Comparison of ENCODE assay signal across 16 cellular contexts in the genomic region with DNA sequence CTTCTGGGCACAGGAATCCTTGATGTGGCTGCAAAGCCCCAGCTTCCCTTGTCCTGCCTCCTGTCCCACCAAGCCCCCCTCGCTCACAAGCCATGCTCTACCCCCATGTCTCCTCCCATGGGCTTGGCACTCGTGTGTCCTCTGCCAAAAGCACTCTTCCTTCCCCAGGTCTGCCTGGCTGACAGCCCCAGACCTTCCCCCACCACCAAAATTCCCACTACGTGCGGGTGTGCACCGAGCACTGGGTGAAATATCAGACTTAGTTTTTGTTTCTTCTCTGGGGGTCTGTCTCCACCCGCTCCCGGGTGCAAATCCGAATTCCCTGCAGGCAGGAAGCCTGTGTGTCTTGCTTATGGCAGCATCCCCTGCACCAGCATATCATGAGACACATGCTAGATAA. TPM values are rescaled to one million over a fixed set of nuclear protein-coding genes. Genes with fewer than 3 reads are reported as not detected.
DNase-seq lines count a peak whose midpoint lies in the region; TF ChIP-seq lines count a peak whose summit lies in the region.
"Had no signal": no experiment of that assay in that cellular context is flagged by ENCODE, and none has a peak within 500 bp of the region (broad histone marks: within the 10 kb centered on the region; RNA-seq: fewer than 3 reads in every experiment).

No MANE protein-coding gene starts in this region.

- H2BK12ac ChIP-seq in neuronal stem cell (ENCODE audit: low read length): no peak overlapping the region

- no peak overlapping the region for H3K9ac ChIP-seq in neuronal stem cell (ENCODE audit: low read depth, low read length, poor library complexity)
- H3K9ac ChIP-seq: GM23248 had no signal

- peaks cover 1% of the 10 kb centered on the region for H3K4me1 Mint-ChIP-seq in chondrocyte (ENCODE audit: low read depth)

- no peak overlapping the region for H3K14ac ChIP-seq in neuronal stem cell (ENCODE audit: low read length)

- no peak overlapping the region for H4K91ac ChIP-seq in neuronal stem cell (ENCODE audit: low read depth, low read length, poor library complexity)

- no peak overlapping the region for H3K27ac Mint-ChIP-seq in chondrocyte (ENCODE audit: unreplicated experiment)
- H3K27ac Mint-ChIP-seq: CD4-positive, alpha-beta T cell had no signal

- H3K23ac ChIP-seq in neuronal stem cell (ENCODE audit: low read depth, low read length, poor library complexity): no peak overlapping the region

- no peaks in the 10 kb centered on the region for H3K36me3 Mint-ChIP-seq in chondrocyte (ENCODE audit: low read depth)

- peaks cover 2% of the 10 kb centered on the region for H3K79me1 ChIP-seq in neuronal stem cell (ENCODE audit: low read depth, low read length)

- DNase-seq in chondrocyte (ENCODE audit: low spot score): peak; percentile 59
- peak in 2 of 10 donors; percentile 10 to 23 for DNase-seq in dorsolateral prefrontal cortex
- no peak for DNase-seq in neuronal stem cell (ENCODE audit: low spot score)
- no peak for DNase-seq in NCI-H1436 (lab: John Stamatoyannopoulos, UW)
- no peak for DNase-seq in lower leg skin (ENCODE audit: low spot score in 2 of 2)
- no peak for DNase-seq in superior temporal gyrus (ENCODE audit: extremely low spot score)
- DNase-seq: ACHN; AML-193; Caco-2; CD4-positive, alpha-beta T cell; GM23248; HCEC 1CT had no signal

- H2BK15ac ChIP-seq in neuronal stem cell (ENCODE audit: low read length): no peak overlapping the region

- H3K4ac ChIP-seq in neuronal stem cell (ENCODE audit: low read length): no peak overlapping the region

- intact Hi-C loops in dorsolateral prefrontal cortex (cut with DNase I) (loop anchor here (2.0 to 10.0 kb wide), 5 partner anchors 15 to 305 kb away; a partner anchor contains a TSS), lower leg skin (cut with DNase I; ENCODE audit: low total_unique reads) (no loop called here)

- H3K27ac ChIP-seq in dorsolateral prefrontal cortex: peak overlapping the region in 43 of 59 donors; percentile 3 to 80 (median 58)
- H3K27ac ChIP-seq in neuronal stem cell (replicated peaks; ENCODE audit: low read length): no peak overlapping the region
- H3K27ac ChIP-seq in temporal lobe (ENCODE audit: low read depth, low read length): peak overlapping the region; percentile 69
- H3K27ac ChIP-seq: C4-2B, GM23248 had no signal

- no peak overlapping the region for H2AFZ ChIP-seq in neuronal stem cell (ENCODE audit: low read length)
- H2AFZ ChIP-seq: GM23248 had no signal

- no peak overlapping the region for H4K8ac ChIP-seq in neuronal stem cell (ENCODE audit: low read depth, low read length)

- no peak overlapping the region for H2BK5ac ChIP-seq in neuronal stem cell (ENCODE audit: low read length)

- TF ChIP-seq POLR2A in lower leg skin (IDR thresholded peaks at IDR 0.05): no peak

- peaks cover 0 to 5% of the 10 kb centered on the region in 2 donors for H3K4me1 ChIP-seq in neuronal stem cell (ENCODE audit: control insufficient read depth in 2 of 2, insufficient read depth in 1 of 2, low read depth in 1 of 2, low read length in 2 of 2)
- H3K4me1 ChIP-seq: Caco-2 had no signal

- no peak overlapping the region for H3K4me3 Mint-ChIP-seq in chondrocyte (ENCODE audit: unreplicated experiment)
- H3K4me3 Mint-ChIP-seq: CD4-positive, alpha-beta T cell had no signal

- peaks cover 0 to 18% (median 0%) of the 10 kb centered on the region in 45 donors for H3K27me3 ChIP-seq in dorsolateral prefrontal cortex
- H3K27me3 ChIP-seq in neuronal stem cell (ENCODE audit: control insufficient read depth in 3 of 3, insufficient read depth in 3 of 3, low read depth in 1 of 3, low read length in 3 of 3): peaks cover 0 to 56% (median 10%) of the 10 kb centered on the region in 3 experiments

- no peak overlapping the region for H3K4me2 ChIP-seq in neuronal stem cell (ENCODE audit: insufficient read depth, low read length, poor library complexity, severe bottlenecking)

- peak overlapping the region; percentile 81 for H2BK120ac ChIP-seq in neuronal stem cell (ENCODE audit: low read depth, low read length)

- no CpG with 5 or more reads among the region's 8 CpGs for WGBS in neuronal stem cell (ENCODE audit: extremely low coverage in 2 of 2, insufficient read length in 2 of 2, insufficient replicate concordance in 1 of 2), 2 donors
- 58 to 75% methylated on average over 8 of the region's 8 CpGs for WGBS in lower leg skin, 2 donors

- H3K36me3 ChIP-seq in neuronal stem cell (replicated peaks in 1 of 2; ENCODE audit: control insufficient read depth in 2 of 2, insufficient read depth in 2 of 2, low read length in 2 of 2): no peaks in the 10 kb centered on the region

- H3K9me3 ChIP-seq in neuronal stem cell (replicated peaks in 1 of 2; ENCODE audit: control insufficient read depth in 2 of 2, insufficient read depth in 1 of 2, low read depth in 1 of 2, low read length in 2 of 2): no peaks in the 10 kb centered on the region
- H3K9me3 ChIP-seq: Caco-2 had no signal

- no peaks in the 10 kb centered on the region for H3K9me3 Mint-ChIP-seq in chondrocyte (ENCODE audit: low read depth)
- H3K9me3 Mint-ChIP-seq: CD4-positive, alpha-beta T cell had no signal

- peak overlapping the region; percentile 22 for H3K18ac ChIP-seq in neuronal stem cell (ENCODE audit: low read length)

- peaks cover 55% of the 10 kb centered on the region for H3K27me3 Mint-ChIP-seq in chondrocyte (ENCODE audit: low read depth)

- H2AK5ac ChIP-seq in neuronal stem cell (ENCODE audit: low read depth, low read length): peak overlapping the region; percentile 57

- H3K4me3 ChIP-seq in dorsolateral prefrontal cortex: no peak overlapping the region
- H3K4me3 ChIP-seq in neuronal stem cell (ENCODE audit: low read length in 2 of 2): no peak overlapping the region
- no peak overlapping the region for H3K4me3 ChIP-seq in lower leg skin (ENCODE audit: low read depth, poor library complexity, severe bottlenecking)
- H3K4me3 ChIP-seq: GM23248 had no signal

- TF ChIP-seq CTCF in chondrocyte (IDR thresholded peaks at IDR 0.05): no peak
- no peak for TF ChIP-seq CTCF in dorsolateral prefrontal cortex (IDR thresholded peaks at IDR 0.05 in 54 of 56, conservative IDR thresholded peaks at IDR 0.05 in 2 of 56; ENCODE audit: low read depth in 1 of 56, partially characterized antibody in 56 of 56)
- no peak for TF ChIP-seq CTCF in lower leg skin (IDR thresholded peaks at IDR 0.05)

RNA-seq across cellular contexts. Expression of a gene that starts 5.9 kb away (rescaled TPM):
- total RNA-seq in chondrocyte (not detected in 3 replicates), dorsolateral prefrontal cortex (10 to 100 TPM; 27.0 to 85.8 (median 42.8) TPM), temporal lobe (15.5 TPM), lower leg skin (not detected)
- polyA plus RNA-seq in neuronal stem cell (2013, experiment 1 of 2): 2.1 TPM
- polyA plus RNA-seq in neuronal stem cell (2013, experiment 2 of 2): 2.2 TPM
- total RNA-seq: Caco-2; CD4-positive, alpha-beta T cell; GM23248; HT-29 had no signal
- polyA plus RNA-seq: BJ, GM23248 had no signal

Comparison
In these comparisons a context has a peak if more than half of its experiments do, and no peak if none do; other contexts are left out.
1. RNA of a gene that starts 5.9 kb away (total RNA-seq): 27.0 to 85.8 TPM in dorsolateral prefrontal cortex and 15.5 TPM in temporal lobe (single experiment); not detected in chondrocyte and not detected in lower leg skin; every median in the first group is over 10 times any median in the second.